ENCODE assay signal across 1 cellular context in genomic region chr5:157540707-157541451, GRCh38.
TF ChIP-seq lines count a peak whose summit lies in the region.

No MANE protein-coding gene starts in this region.

TF ChIP-seq in GM12878, 131 proteins besides CTCF, POLR2A, EP300 and RAD21 (continued from another document):
- no peak for TF ChIP-seq ATF2 (IDR thresholded peaks at IDR 0.05; ENCODE audit: low read length)
- TF ChIP-seq MEF2A (IDR thresholded peaks at IDR 0.05; ENCODE audit: insufficient read depth, low read depth, low read length), result 0 out of 2 replicates have a peak, but pooled peaks have one; percentile 67
- no peak for TF ChIP-seq GABPA (IDR thresholded peaks at IDR 0.05; ENCODE audit: low read depth)
- TF ChIP-seq HDAC2 (IDR thresholded peaks at IDR 0.05), result no peak
- TF ChIP-seq ZBTB4 (CRISPR knock-in tag; IDR thresholded peaks at IDR 0.05), result no peak
- no peak for TF ChIP-seq PAX8 (IDR thresholded peaks at IDR 0.05)
